23 cellular contexts compared by ENCODE assay signal in genomic region chr2:145750617-145751016, GRCh38.
DNase-seq lines count a peak whose midpoint lies in the region; ATAC-seq and TF ChIP-seq lines count a peak whose summit lies in the region.
"Had no signal": no experiment of that assay in that cellular context is flagged by ENCODE, and none has a peak within 500 bp of the region (broad histone marks: within the 10 kb centered on the region; RNA-seq: fewer than 3 reads in every experiment).

No MANE protein-coding gene starts in this region.

- TF ChIP-seq POLR2A in upper lobe of left lung (IDR thresholded peaks at IDR 0.05) = no peak

- DNase-seq in natural killer cell treated with Interleukin-12 subunit alpha and Interleukin-12 subunit beta and Interleukin-15 and Interleukin-18, amount 100 ng/mL, for 72 hours (ENCODE audit: low spot score) = no peak
- no peak for DNase-seq in natural killer cell
- no peak for DNase-seq in chondrocyte (ENCODE audit: low spot score)
- no peak for DNase-seq in upper lobe of left lung
- DNase-seq in C1 segment of cervical spinal cord (lab: John Stamatoyannopoulos, UW) = no peak
- no peak for DNase-seq in left lobe of liver (ENCODE audit: low spot score)
- DNase-seq: activated CD4-positive, alpha-beta T cell treated with anti-CD3 and anti-CD28 coated beads for 48 hours; activated CD8-positive, alpha-beta memory T cell treated with anti-CD3 and anti-CD28 coated beads, Interleukin-2, amount 50 U/mL, for 4 hours; activated gamma-delta T cell; CD4-positive, alpha-beta T cell; DMS153; left colon; MV-4-11; NCI-H187; NCI-H226; stimulated activated CD4-positive, alpha-beta T cell treated with anti-CD3 and anti-CD28 coated beads, Interleukin-4, amount 100 ng/mL, for 24 hours; substantia nigra; SW 1271 had no signal

- no peak overlapping the region for H3K4me3 Mint-ChIP-seq in natural killer cell treated with Interleukin-12 subunit alpha and Interleukin-12 subunit beta and Interleukin-15 and Interleukin-18, amount 100 ng/mL, for 72 hours
- H3K4me3 Mint-ChIP-seq in natural killer cell = no peak overlapping the region
- no peak overlapping the region for H3K4me3 Mint-ChIP-seq in chondrocyte (ENCODE audit: unreplicated experiment)
- H3K4me3 Mint-ChIP-seq in nephron = no peak overlapping the region
- H3K4me3 Mint-ChIP-seq: CD4-positive, alpha-beta T cell had no signal

- H3K27me3 Mint-ChIP-seq in natural killer cell treated with Interleukin-12 subunit alpha and Interleukin-12 subunit beta and Interleukin-15 and Interleukin-18, amount 100 ng/mL, for 72 hours = peaks cover 0 to 20% of the 10 kb centered on the region in 2 donors
- no peaks in the 10 kb centered on the region for H3K27me3 Mint-ChIP-seq in natural killer cell (ENCODE audit: low read depth in 2 of 2)
- no peaks in the 10 kb centered on the region for H3K27me3 Mint-ChIP-seq in chondrocyte (ENCODE audit: low read depth)
- H3K27me3 Mint-ChIP-seq in nephron (ENCODE audit: low read depth) = no peaks in the 10 kb centered on the region
- H3K27me3 Mint-ChIP-seq: CD4-positive, alpha-beta T cell; progenitor cell of endocrine pancreas had no signal

- TF ChIP-seq EP300 in upper lobe of left lung (IDR thresholded peaks at IDR 0.05) = no peak

- peak overlapping the region in 3 of 4 donors; percentile 2 to 44 (median 44) for H3K27ac ChIP-seq in upper lobe of left lung
- H3K27ac ChIP-seq: A549 had no signal

- no peaks in the 10 kb centered on the region for H3K9me3 Mint-ChIP-seq in natural killer cell treated with Interleukin-12 subunit alpha and Interleukin-12 subunit beta and Interleukin-15 and Interleukin-18, amount 100 ng/mL, for 72 hours
- no peaks in the 10 kb centered on the region for H3K9me3 Mint-ChIP-seq in natural killer cell
- H3K9me3 Mint-ChIP-seq in chondrocyte (ENCODE audit: low read depth) = no peaks in the 10 kb centered on the region
- H3K9me3 Mint-ChIP-seq in nephron = no peaks in the 10 kb centered on the region
- H3K9me3 Mint-ChIP-seq: CD4-positive, alpha-beta T cell had no signal

- peaks cover 9 to 23% (median 16%) of the 10 kb centered on the region in 4 donors for H3K4me1 ChIP-seq in upper lobe of left lung

- H3K27ac Mint-ChIP-seq in natural killer cell treated with Interleukin-12 subunit alpha and Interleukin-12 subunit beta and Interleukin-15 and Interleukin-18, amount 100 ng/mL, for 72 hours = peak overlapping the region; percentile 19 to 68
- H3K27ac Mint-ChIP-seq in natural killer cell (no peak overlapping the region), chondrocyte (ENCODE audit: unreplicated experiment) (peak overlapping the region; percentile 86), nephron (peak overlapping the region; percentile 48 to 60 (median 54))
- H3K27ac Mint-ChIP-seq: CD4-positive, alpha-beta T cell; progenitor cell of endocrine pancreas had no signal

- H3K36me3 ChIP-seq in upper lobe of left lung = no peaks in the 10 kb centered on the region

- no peak for TF ChIP-seq CTCF in natural killer cell (IDR thresholded peaks at IDR 0.05)
- TF ChIP-seq CTCF in chondrocyte (IDR thresholded peaks at IDR 0.05) = no peak
- no peak for TF ChIP-seq CTCF in nephron (IDR thresholded peaks at IDR 0.05; ENCODE audit: unreplicated experiment in 3 of 3)
- TF ChIP-seq CTCF in upper lobe of left lung (IDR thresholded peaks at IDR 0.05) = no peak

- WGBS in upper lobe of left lung, 2 donors = 55 to 75% methylated on average over 4 of the region's 4 CpGs

- no peaks in the 10 kb centered on the region for H3K36me3 Mint-ChIP-seq in natural killer cell treated with Interleukin-12 subunit alpha and Interleukin-12 subunit beta and Interleukin-15 and Interleukin-18, amount 100 ng/mL, for 72 hours
- H3K36me3 Mint-ChIP-seq in natural killer cell (no peaks in the 10 kb centered on the region), chondrocyte (ENCODE audit: low read depth) (no peaks in the 10 kb centered on the region), nephron (ENCODE audit: low read depth) (no peaks in the 10 kb centered on the region)

- intact Hi-C loops in natural killer cell (cut with micrococcal nuclease) = no loop called here

- ATAC-seq in natural killer cell treated with Interleukin-12 subunit alpha and Interleukin-12 subunit beta and Interleukin-15 and Interleukin-18, amount 100 ng/mL, for 72 hours = no peak
- ATAC-seq in natural killer cell (no peak), upper lobe of left lung (ENCODE audit: low FRiP score in 2 of 2) (no peak), left lobe of liver (no peak), HG02885 (IDR thresholded peaks at IDR 0.05; ENCODE audit: poor library complexity, unreplicated experiment) (no peak)
- ATAC-seq: A549, esophagus mucosa, left colon had no signal

- H3K4me1 Mint-ChIP-seq in natural killer cell treated with Interleukin-12 subunit alpha and Interleukin-12 subunit beta and Interleukin-15 and Interleukin-18, amount 100 ng/mL, for 72 hours (ENCODE audit: low read depth in 2 of 2) = peaks cover 28 to 44% of the 10 kb centered on the region in 2 donors
- H3K4me1 Mint-ChIP-seq in natural killer cell = no peaks in the 10 kb centered on the region
- peaks cover 34% of the 10 kb centered on the region for H3K4me1 Mint-ChIP-seq in chondrocyte (ENCODE audit: low read depth)
- H3K4me1 Mint-ChIP-seq in nephron = peaks cover 62% of the 10 kb centered on the region

- no peaks in the 10 kb centered on the region for H3K9me3 ChIP-seq in upper lobe of left lung
- H3K9me3 ChIP-seq: A549 had no signal

- H3K4me3 ChIP-seq in upper lobe of left lung = no peak overlapping the region
- H3K4me3 ChIP-seq: A549 had no signal

- no peaks in the 10 kb centered on the region for H3K27me3 ChIP-seq in upper lobe of left lung

Comparison
In these comparisons a context has a peak if more than half of its experiments do, and no peak if none do; other contexts are left out.
1. H3K27ac Mint-ChIP-seq: peak in natural killer cell treated with Interleukin-12 subunit alpha and Interleukin-12 subunit beta and Interleukin-15 and Interleukin-18, amount 100 ng/mL, for 72 hours (2 of 2), chondrocyte (single experiment) and nephron (3 of 3); none in natural killer cell (0 of 2).